14 cellular contexts compared by ENCODE assay signal in genomic region chr1:205597691-205598314, GRCh38. TPM values are rescaled to one million over a fixed set of nuclear protein-coding genes. Genes with fewer than 3 reads are reported as not detected.
DNase-seq lines count a peak whose midpoint lies in the region; ATAC-seq and TF ChIP-seq lines count a peak whose summit lies in the region.
"Had no signal": no experiment of that assay in that cellular context is flagged by ENCODE, and none has a peak within 500 bp of the region (broad histone marks: within the 10 kb centered on the region; RNA-seq: fewer than 3 reads in every experiment).

No MANE protein-coding gene starts in this region.

- no peaks in the 10 kb centered on the region for H3K27me3 ChIP-seq in psoas muscle (ENCODE audit: insufficient read depth in 3 of 3, low read length in 2 of 3)
- H3K27me3 ChIP-seq: body of pancreas, pancreas, SJCRH30 had no signal

- H3K27ac Mint-ChIP-seq in activated CD8-positive, alpha-beta memory T cell treated with anti-CD3 and anti-CD28 coated beads, Interleukin-2, amount 10 ng/mL, durations not matched to agents 7 days and 5 days = no peak overlapping the region

- no peaks in the 10 kb centered on the region for H3K9me3 Mint-ChIP-seq in activated CD8-positive, alpha-beta memory T cell treated with anti-CD3 and anti-CD28 coated beads, Interleukin-2, amount 10 ng/mL, durations not matched to agents 7 days and 5 days (ENCODE audit: low read depth)

- no peaks in the 10 kb centered on the region for H3K9me3 ChIP-seq in psoas muscle
- H3K9me3 ChIP-seq: body of pancreas, pancreas, SJCRH30 had no signal

- CTCF ChIA-PET in activated CD8-positive, alpha-beta memory T cell treated with anti-CD3 and anti-CD28 coated beads, Interleukin-2, amount 10 ng/mL, durations not matched to agents 7 days and 5 days (lab: Charles Lee) = interaction anchor here (1.3 to 5.4 kb wide), 4 partner anchors 16 to 112 kb away, joined by 3 to 46 read pairs (median 6); partner anchors contain the start of gene ELK4

- in situ Hi-C loops in G401 (cut with HindIII; ENCODE audit: low sequenced_read_pairs) = loop anchor here (25.0 kb wide), 1 partner anchor 114 kb away; no protein-coding TSS in a partner anchor
- in situ Hi-C loops in GM13976 (cut with MboI; ENCODE audit: low sequenced_read_pairs, unreplicated experiment) = no loop called here

- H3K27me3 Mint-ChIP-seq in activated CD8-positive, alpha-beta memory T cell treated with anti-CD3 and anti-CD28 coated beads, Interleukin-2, amount 10 ng/mL, durations not matched to agents 7 days and 5 days = no peaks in the 10 kb centered on the region

- peaks cover 8% of the 10 kb centered on the region for H3K4me1 ChIP-seq in psoas muscle
- H3K4me1 ChIP-seq: SJCRH30 had no signal

- no peak for ATAC-seq in activated CD8-positive, alpha-beta memory T cell treated with anti-CD3 and anti-CD28 coated beads, Interleukin-2, amount 10 ng/mL, durations not matched to agents 7 days and 5 days
- ATAC-seq in psoas muscle = no peak
- ATAC-seq: body of pancreas, pancreas had no signal

- peak overlapping the region; percentile 12 for H3K27ac ChIP-seq in psoas muscle
- H3K27ac ChIP-seq: body of pancreas, SJCRH30 had no signal

- intact Hi-C loops in psoas muscle (cut with DNase I) = loop anchor here in 1 of 2 donors (10.0 kb wide), 1 partner anchor 377 kb away; no protein-coding TSS in a partner anchor

- H3K4me1 Mint-ChIP-seq in activated CD8-positive, alpha-beta memory T cell treated with anti-CD3 and anti-CD28 coated beads, Interleukin-2, amount 10 ng/mL, durations not matched to agents 7 days and 5 days = peaks cover 26% of the 10 kb centered on the region

- TF ChIP-seq CTCF in fibroblast of the aortic adventitia (IDR thresholded peaks at IDR 0.05; ENCODE audit: insufficient read depth, low read length) (no peak), psoas muscle (IDR thresholded peaks at IDR 0.05) (no peak), GM13976 (IDR thresholded peaks at IDR 0.05; ENCODE audit: borderline replicate concordance, control extremely low read depth, extremely low read depth, insufficient read depth, missing control alignments) (no peak)

- no peak overlapping the region for H3K4me3 Mint-ChIP-seq in activated CD8-positive, alpha-beta memory T cell treated with anti-CD3 and anti-CD28 coated beads, Interleukin-2, amount 10 ng/mL, durations not matched to agents 7 days and 5 days

- WGBS in psoas muscle, 3 donors = 54 to 65% (median 56%) methylated on average over 8 of the region's 8 CpGs

- peaks cover 0 to 8% of the 10 kb centered on the region in 2 donors for H3K36me3 ChIP-seq in psoas muscle (ENCODE audit: insufficient read depth in 1 of 2, low read depth in 1 of 2)
- H3K36me3 ChIP-seq: pancreas had no signal

- DNase-seq in G401 (ENCODE audit: low spot score) = peak; percentile 38
- DNase-seq in activated CD8-positive, alpha-beta memory T cell treated with anti-CD3 and anti-CD28 coated beads, Interleukin-2, amount 10 ng/mL, durations not matched to agents 7 days and 5 days = peak; percentile 30
- peak; percentile 82 for DNase-seq in fibroblast of the aortic adventitia (ENCODE audit: low read depth)
- no peak for DNase-seq in psoas muscle
- DNase-seq in HuH-7.5 (ENCODE audit: low spot score) = no peak
- no peak for DNase-seq in GM13976 (ENCODE audit: low spot score)
- no peak for DNase-seq in activated naive CD4-positive, alpha-beta T cell treated with anti-CD3 and anti-CD28 coated beads, Interleukin-2, amount 50 U/mL, for 16 hours
- no peak for DNase-seq in activated T-cell treated with anti-CD3 and anti-CD28 coated beads, Interleukin-2, amount 50 U/mL, for 1 hour
- DNase-seq: body of pancreas, DMS79 treated with DMSO at 0.1 percent for 48 hours, midbrain, NCI-H2081 treated with DMSO at 0.1 percent for 48 hours, SJCRH30 had no signal

- H3K36me3 Mint-ChIP-seq in activated CD8-positive, alpha-beta memory T cell treated with anti-CD3 and anti-CD28 coated beads, Interleukin-2, amount 10 ng/mL, durations not matched to agents 7 days and 5 days = peaks cover 12% of the 10 kb centered on the region

- no peak overlapping the region for H3K4me3 ChIP-seq in fibroblast of the aortic adventitia (ENCODE audit: low read depth, low read length)
- no peak overlapping the region for H3K4me3 ChIP-seq in psoas muscle
- H3K4me3 ChIP-seq: body of pancreas, pancreas, SJCRH30 had no signal

RNA-seq across cellular contexts. Expression of gene ELK4, which starts 34.0 kb away (rescaled TPM):
- total RNA-seq in G401 (2014; rRNA removed; shearing (Covaris generic)) = 4.6 and 5.1 TPM in 2 replicates
- 10 to 100 TPM; 70.9 to 79.7 TPM for total RNA-seq in activated CD8-positive, alpha-beta memory T cell treated with anti-CD3 and anti-CD28 coated beads, Interleukin-2, amount 10 ng/mL, durations not matched to agents 7 days and 5 days
- total RNA-seq in fibroblast of the aortic adventitia (ENCODE audit: low replicate concordance) (18.4 and 40.9 TPM in 2 replicates), psoas muscle (10 to 100 TPM; 34.4 to 67.8 (median 43.7) TPM)
- 10 to 100 TPM in 2 of 3 donors, 1 to 10 TPM in 1; 5.5 to 18.6 (median 11.2) TPM for polyA plus RNA-seq in psoas muscle

Comparison
In these comparisons a context has a peak if more than half of its experiments do, and no peak if none do; other contexts are left out.
1. DNase-seq: peak in G401 (single experiment), activated CD8-positive, alpha-beta memory T cell treated with anti-CD3 and anti-CD28 coated beads, Interleukin-2, amount 10 ng/mL, durations not matched to agents 7 days and 5 days (single experiment) and fibroblast of the aortic adventitia (single experiment); none in psoas muscle (0 of 2), HuH-7.5 (single experiment), GM13976 (single experiment), activated naive CD4-positive, alpha-beta T cell treated with anti-CD3 and anti-CD28 coated beads, Interleukin-2, amount 50 U/mL, for 16 hours (single experiment) and activated T-cell treated with anti-CD3 and anti-CD28 coated beads, Interleukin-2, amount 50 U/mL, for 1 hour (single experiment).